15 cellular contexts compared by ENCODE assay signal in the genomic region with DNA sequence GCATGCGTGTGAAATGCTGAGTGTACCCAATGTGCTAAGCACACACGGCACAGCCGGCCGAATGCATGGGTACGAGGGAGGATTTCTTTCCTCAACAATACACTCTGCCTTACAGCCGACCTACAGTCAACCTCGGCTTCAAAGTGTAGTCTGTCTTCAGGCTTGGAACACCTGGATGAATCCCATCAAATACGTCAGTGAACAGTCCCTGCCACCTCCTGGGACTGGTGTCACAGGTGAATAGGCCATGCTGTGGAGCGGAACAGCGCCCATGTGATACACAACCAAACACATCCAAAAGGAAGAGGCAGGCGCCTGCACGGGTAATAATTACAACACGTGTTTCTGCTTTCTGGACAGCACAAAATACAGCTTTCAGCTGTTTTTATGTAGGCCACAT.
"Had no signal": no experiment of that assay in that cellular context is flagged by ENCODE, and none has a peak within 500 bp of the region (broad histone marks: within the 10 kb centered on the region; RNA-seq: fewer than 3 reads in every experiment).

No MANE protein-coding gene starts in this region.

- H3K36me3 ChIP-seq: ovary, transverse colon had no signal

- H3K4me1 ChIP-seq: foreskin keratinocyte, transverse colon had no signal

- FAIRE-seq: TTC549 had no signal

- H3K36me3 Mint-ChIP-seq: activated naive CD8-positive, alpha-beta T cell treated with anti-CD3 and anti-CD28 coated beads, Interleukin-2, amount 10 ng/mL, durations not matched to agents 7 days and 5 days had no signal

- H3K27ac Mint-ChIP-seq: activated naive CD8-positive, alpha-beta T cell treated with anti-CD3 and anti-CD28 coated beads, Interleukin-2, amount 10 ng/mL, durations not matched to agents 7 days and 5 days; activated T-helper 1 cell treated with anti-CD3 and anti-CD28 coated beads, Interleukin-12 subunit alpha, Interleukin-12 subunit beta, Interleukin-2, Interleukin-4 antibody, amounts not matched to agents 30 ng/mL and 10 ng/mL and 1 ng/mL, durations not matched to agents 14 hours and 24 hours and 36 hours; effector memory CD8-positive, alpha-beta T cell had no signal

- H3K27me3 ChIP-seq: foreskin keratinocyte, heart left ventricle, ovary, transverse colon had no signal

- H3K4me3 Mint-ChIP-seq: activated naive CD8-positive, alpha-beta T cell treated with anti-CD3 and anti-CD28 coated beads, Interleukin-2, amount 10 ng/mL, durations not matched to agents 7 days and 5 days; activated T-helper 1 cell treated with anti-CD3 and anti-CD28 coated beads, Interleukin-12 subunit alpha, Interleukin-12 subunit beta, Interleukin-2, Interleukin-4 antibody, amounts not matched to agents 30 ng/mL and 10 ng/mL and 1 ng/mL, durations not matched to agents 14 hours and 24 hours and 36 hours; effector memory CD8-positive, alpha-beta T cell had no signal

- H3K27ac ChIP-seq: foreskin keratinocyte, heart left ventricle, ovary, transverse colon had no signal

- H3K4me3 ChIP-seq: heart left ventricle, lung, ovary, transverse colon had no signal

- ATAC-seq: effector memory CD8-positive, alpha-beta T cell; foreskin keratinocyte; heart left ventricle; left colon had no signal

- H3K9me3 Mint-ChIP-seq: activated naive CD8-positive, alpha-beta T cell treated with anti-CD3 and anti-CD28 coated beads, Interleukin-2, amount 10 ng/mL, durations not matched to agents 7 days and 5 days; activated T-helper 1 cell treated with anti-CD3 and anti-CD28 coated beads, Interleukin-12 subunit alpha, Interleukin-12 subunit beta, Interleukin-2, Interleukin-4 antibody, amounts not matched to agents 30 ng/mL and 10 ng/mL and 1 ng/mL, durations not matched to agents 14 hours and 24 hours and 36 hours; effector memory CD8-positive, alpha-beta T cell had no signal

- H3K27me3 Mint-ChIP-seq: activated naive CD8-positive, alpha-beta T cell treated with anti-CD3 and anti-CD28 coated beads, Interleukin-2, amount 10 ng/mL, durations not matched to agents 7 days and 5 days; effector memory CD8-positive, alpha-beta T cell had no signal

- H3K9me3 ChIP-seq: heart left ventricle, ovary, transverse colon had no signal

- DNase-seq: activated CD4-positive, alpha-beta T cell treated with anti-CD3 and anti-CD28 coated beads, Interleukin-2, amount 50 U/mL, for 1 hour; activated naive CD8-positive, alpha-beta T cell treated with anti-CD3 and anti-CD28 coated beads, Interleukin-2, amount 10 ng/mL, durations not matched to agents 7 days and 5 days; anterior cingulate cortex; cerebellar nuclear complex; effector memory CD8-positive, alpha-beta T cell; foreskin keratinocyte; heart left ventricle; left colon; midbrain; ovary; stimulated activated CD4-positive, alpha-beta T cell treated with anti-CD3 and anti-CD28 coated beads, Interleukin-1b, Interleukin-23, amount 100 ng/mL, for 48 hours; transverse colon had no signal
